21 cellular contexts compared by ENCODE assay signal in genomic region chr3:155550386-155550785, GRCh38.
DNase-seq lines count a peak whose midpoint lies in the region; ATAC-seq, FAIRE-seq and TF ChIP-seq lines count a peak whose summit lies in the region.
"Had no signal": no experiment of that assay in that cellular context is flagged by ENCODE, and none has a peak within 500 bp of the region (broad histone marks: within the 10 kb centered on the region; RNA-seq: fewer than 3 reads in every experiment).

No MANE protein-coding gene starts in this region.

- H3K4me2 ChIP-seq in Loucy (ENCODE audit: low read depth, low read length, poor library complexity, severe bottlenecking): peak overlapping the region; percentile 59
- H3K4me2 ChIP-seq: A549 had no signal

- H3K27me3 ChIP-seq in Loucy (ENCODE audit: insufficient read depth, low read length, poor library complexity, severe bottlenecking): no peaks in the 10 kb centered on the region

- no peak for TF ChIP-seq CTCF in Loucy (conservative IDR thresholded peaks at IDR 0.05; ENCODE audit: low read length)
- TF ChIP-seq CTCF in kidney (IDR thresholded peaks at IDR 0.05; ENCODE audit: borderline replicate concordance, extremely low read depth, insufficient read depth): no peak

- H3K9me3 ChIP-seq in Loucy (ENCODE audit: insufficient read depth, low read depth, low read length) (no peaks in the 10 kb centered on the region), kidney (ENCODE audit: control insufficient read depth in 1 of 2, low read length in 2 of 2) (no peaks in the 10 kb centered on the region)
- H3K9me3 ChIP-seq: A549 had no signal

- H3K9ac ChIP-seq in Loucy (ENCODE audit: low read depth, low read length, poor library complexity, severe bottlenecking) (peak overlapping the region; percentile 79), kidney (ENCODE audit: low read length in 2 of 2) (no peak overlapping the region)

- no peaks in the 10 kb centered on the region for H3K9me2 ChIP-seq in Loucy (replicated peaks; ENCODE audit: low read depth, low read length)

- H3K27ac ChIP-seq in kidney (ENCODE audit: low read depth in 2 of 2, low read length in 2 of 2): peak overlapping the region in 1 of 2 donors; percentile 16
- H3K27ac ChIP-seq in substantia nigra (ENCODE audit: low read depth, low read length, poor library complexity, severe bottlenecking): no peak overlapping the region
- H3K27ac ChIP-seq: 22Rv1, A549 had no signal

- peak; percentile 30 for DNase-seq in ACHN
- no peak for DNase-seq in kidney
- DNase-seq in renal cortical epithelial cell (ENCODE audit: low read depth): peak; percentile 63
- DNase-seq in substantia nigra (lab: John Stamatoyannopoulos, UW): no peak
- no peak for DNase-seq in NCI-H345 treated with DMSO at 0.1 percent for 48 hours (lab: John Stamatoyannopoulos, UW; ENCODE audit: unreplicated experiment)
- no peak for DNase-seq in left ventricle myocardium superior
- DNase-seq: C1 segment of cervical spinal cord; CD4-positive, CD25-positive, alpha-beta regulatory T cell; CD8-positive, alpha-beta memory T cell; COR-L47; GDM1; GOT3; H7; HFFc6; KG1 had no signal

- H2AFZ ChIP-seq in Loucy (ENCODE audit: low read length): no peak overlapping the region

- H3K4me1 ChIP-seq in Loucy (ENCODE audit: insufficient read depth, low read length, poor library complexity, severe bottlenecking): peaks cover 69% of the 10 kb centered on the region
- peaks cover 10 to 27% of the 10 kb centered on the region in 2 donors for H3K4me1 ChIP-seq in kidney (ENCODE audit: control insufficient read depth in 1 of 2, insufficient read depth in 1 of 2, low read depth in 1 of 2, low read length in 2 of 2)

- peaks cover 25% of the 10 kb centered on the region; the same call in 1 of the 2 replicates for H3K79me2 ChIP-seq in Loucy (ENCODE audit: insufficient read depth, low read length)

- intact Hi-C loops in kidney (cut with DNase I) (no loop called here), left ventricle myocardium superior (cut with micrococcal nuclease) (no loop called here)

- peaks cover 10% of the 10 kb centered on the region for H3F3A ChIP-seq in Loucy (ENCODE audit: low read depth)

- H3K4me3 ChIP-seq in Loucy (ENCODE audit: low read length, poor library complexity, severe bottlenecking): peak overlapping the region; percentile 7
- H3K4me3 ChIP-seq in kidney (ENCODE audit: low read length in 2 of 2): no peak overlapping the region
- H3K4me3 ChIP-seq: A549 had no signal

- H3K36me3 ChIP-seq in Loucy (ENCODE audit: insufficient read depth, low read length): no peaks in the 10 kb centered on the region
- no peaks in the 10 kb centered on the region for H3K36me3 ChIP-seq in kidney (ENCODE audit: control insufficient read depth in 1 of 2, insufficient read depth in 2 of 2, low read length in 2 of 2)

- FAIRE-seq in kidney (lab: Jason Lieb, UNC): peak; percentile 45
- FAIRE-seq: A549, HepG2, HTR-8/SVneo had no signal

- H4K20me1 ChIP-seq in Loucy (ENCODE audit: insufficient read depth, low read length, poor library complexity, severe bottlenecking): no peaks in the 10 kb centered on the region

- in situ Hi-C loops in ACHN (cut with HindIII; ENCODE audit: low pct_ligation_motif_present, low pct_unique_long_range_greater_than_20kb, low sequenced_read_pairs): no loop called here

- no peak for ATAC-seq in left ventricle myocardium superior
- ATAC-seq: A549, HCT116, HepG2 had no signal

Comparison
In these comparisons a context has a peak if more than half of its experiments do, and no peak if none do; other contexts are left out.
1. DNase-seq: peak in ACHN (single experiment) and renal cortical epithelial cell (single experiment); none in kidney (single experiment), substantia nigra (0 of 49), NCI-H345 treated with DMSO at 0.1 percent for 48 hours (single experiment) and left ventricle myocardium superior (single experiment).